8 cellular contexts compared by ENCODE assay signal in genomic region chr5:139968547-139969261, GRCh38.
DNase-seq lines count a peak whose midpoint lies in the region; ATAC-seq and TF ChIP-seq lines count a peak whose summit lies in the region.

No MANE protein-coding gene starts in this region.

- TF ChIP-seq CTCF in AG10803 (conservative IDR thresholded peaks at IDR 0.05; ENCODE audit: low read length) = peak; percentile 85

- ATAC-seq in GM18909 (IDR thresholded peaks at IDR 0.05; ENCODE audit: poor library complexity, unreplicated experiment) = peak; percentile 96
- peak; percentile 91 for ATAC-seq in HG03139 (IDR thresholded peaks at IDR 0.05; ENCODE audit: unreplicated experiment)

- peak overlapping the region; percentile 9 for H3K27ac ChIP-seq in caudate nucleus (ENCODE audit: low read depth, low read length)

- DNase-seq in AG10803 (ENCODE audit: low read depth) = peak; percentile 48
- DNase-seq in NCI-H2227 (lab: John Stamatoyannopoulos, UW; ENCODE audit: unreplicated experiment) = peak; percentile 88
- DNase-seq in activated CD4-positive, CD25-positive, alpha-beta regulatory T cell treated with anti-CD3 and anti-CD28 coated beads, Interleukin-2, amount 50 U/mL, for 16 hours (ENCODE audit: low read depth, low spot score) = peak; percentile 66
- DNase-seq in caudate nucleus (lab: John Stamatoyannopoulos, UW) = peak in 60 of 61 donors; percentile 28 to 91 (median 72)
- peak; percentile 74 for DNase-seq in kidney glomerular epithelial cell (lab: John Stamatoyannopoulos, UW)
- DNase-seq in stimulated activated CD4-positive, alpha-beta T cell treated with anti-CD3 and anti-CD28 coated beads, Interleukin-1b, Interleukin-23, amount 100 ng/mL, for 4 hours (ENCODE audit: low read depth in 2 of 2) = peak; percentile 86 to 89

- H3K4me3 ChIP-seq in AG10803 (ENCODE audit: low read length) = no peak overlapping the region
